1 cellular context compared by ENCODE assay signal in the genomic region with DNA sequence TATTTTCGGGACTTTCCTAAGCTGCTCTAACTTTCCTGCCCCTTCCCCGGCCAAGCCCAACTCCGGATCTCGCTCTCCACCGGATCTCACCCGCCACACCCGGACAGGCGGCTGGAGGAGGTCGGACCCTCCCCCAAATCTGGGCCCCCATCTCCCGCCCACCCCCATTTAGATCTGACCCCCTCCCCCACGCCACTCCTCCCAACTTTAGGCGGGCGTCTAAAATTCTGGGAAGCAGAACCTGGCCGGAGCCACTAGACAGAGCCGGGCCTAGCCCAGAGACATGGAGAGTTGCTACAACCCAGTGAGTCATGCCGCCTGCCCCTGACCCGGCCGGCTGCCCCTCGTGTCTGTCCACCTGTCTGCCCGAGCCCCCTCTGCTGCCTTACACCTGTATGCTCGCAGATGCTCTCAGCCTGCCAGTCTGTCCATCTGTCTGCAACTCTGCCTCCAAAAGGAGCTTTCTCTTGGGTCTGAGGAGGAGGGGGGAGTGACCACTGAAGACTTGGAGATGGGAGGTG.
TF ChIP-seq lines count a peak whose summit lies in the region.

A gene (plus strand): TSS at position 29 of the 521 bp plus-strand sequence. CDS start 255 bp downstream, at position 284.

TF ChIP-seq in GM12878, 131 proteins besides CTCF, POLR2A, EP300 and RAD21 (continued from another document):
- TF ChIP-seq ZNF622 (IDR thresholded peaks at IDR 0.05) (no peak), CBX5 (IDR thresholded peaks at IDR 0.05; ENCODE audit: low read depth) (no peak)
